1 cellular context compared by ENCODE assay signal in the genomic region with DNA sequence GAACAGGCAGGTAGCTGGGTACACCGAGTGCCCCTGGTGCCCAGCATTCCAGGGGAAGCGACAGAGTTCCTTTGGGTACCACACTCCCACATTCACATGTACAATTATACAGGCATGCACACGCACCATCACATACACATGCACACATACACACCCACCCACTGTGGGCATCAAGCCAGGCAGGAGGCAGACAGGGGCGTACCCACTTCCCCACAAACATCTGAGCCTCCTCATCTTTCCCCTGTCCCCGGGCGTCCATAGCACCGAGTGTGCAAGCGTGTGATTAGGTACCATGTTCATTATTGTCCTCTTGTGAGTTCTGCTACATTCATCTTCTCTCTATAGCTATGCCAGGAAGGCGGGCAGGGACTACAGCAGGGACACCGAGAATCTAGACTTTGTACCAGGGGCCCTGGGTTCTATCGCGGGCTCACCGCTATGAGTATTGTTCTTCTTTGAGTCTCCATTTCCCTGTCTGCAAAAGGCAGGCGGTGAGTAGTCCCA.
TF ChIP-seq lines count a peak whose summit lies in the region.

No MANE protein-coding gene starts in this region.

TF ChIP-seq in IMR-90, 13 proteins besides CTCF, POLR2A, EP300 and RAD21:
- TF ChIP-seq SMC3 (IDR thresholded peaks at IDR 0.05; ENCODE audit: low read depth, low read length) (no peak), NFE2L2 (IDR thresholded peaks at IDR 0.05; ENCODE audit: low read depth, low read length) (no peak), MAZ (IDR thresholded peaks at IDR 0.05; ENCODE audit: borderline replicate concordance, low read depth, low read length) (no peak), MXI1 (IDR thresholded peaks at IDR 0.05; ENCODE audit: borderline replicate concordance, low read depth, low read length) (no peak), RCOR1 (IDR thresholded peaks at IDR 0.05; ENCODE audit: insufficient replicate concordance, low read length) (no peak), CHD1 (IDR thresholded peaks at IDR 0.05; ENCODE audit: low read depth, low read length) (no peak), RFX5 (IDR thresholded peaks at IDR 0.05; ENCODE audit: low read depth, low read length) (no peak), MAFK (IDR thresholded peaks at IDR 0.05; ENCODE audit: low read depth, low read length) (no peak), CEBPB (IDR thresholded peaks at IDR 0.05; ENCODE audit: low read depth, low read length) (no peak), FOS (IDR thresholded peaks at IDR 0.05; ENCODE audit: low read depth, low read length) (no peak), BHLHE40 (IDR thresholded peaks at IDR 0.05; ENCODE audit: low read depth, low read length) (no peak)
- TF ChIP-seq, protein P1, sequence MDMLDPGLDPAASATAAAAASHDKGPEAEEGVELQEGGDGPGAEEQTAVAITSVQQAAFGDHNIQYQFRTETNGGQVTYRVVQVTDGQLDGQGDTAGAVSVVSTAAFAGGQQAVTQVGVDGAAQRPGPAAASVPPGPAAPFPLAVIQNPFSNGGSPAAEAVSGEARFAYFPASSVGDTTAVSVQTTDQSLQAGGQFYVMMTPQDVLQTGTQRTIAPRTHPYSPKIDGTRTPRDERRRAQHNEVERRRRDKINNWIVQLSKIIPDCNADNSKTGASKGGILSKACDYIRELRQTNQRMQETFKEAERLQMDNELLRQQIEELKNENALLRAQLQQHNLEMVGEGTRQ (IDR thresholded peaks at IDR 0.05; ENCODE audit: low read depth, low read length), result no peak
- TF ChIP-seq, protein P2, sequence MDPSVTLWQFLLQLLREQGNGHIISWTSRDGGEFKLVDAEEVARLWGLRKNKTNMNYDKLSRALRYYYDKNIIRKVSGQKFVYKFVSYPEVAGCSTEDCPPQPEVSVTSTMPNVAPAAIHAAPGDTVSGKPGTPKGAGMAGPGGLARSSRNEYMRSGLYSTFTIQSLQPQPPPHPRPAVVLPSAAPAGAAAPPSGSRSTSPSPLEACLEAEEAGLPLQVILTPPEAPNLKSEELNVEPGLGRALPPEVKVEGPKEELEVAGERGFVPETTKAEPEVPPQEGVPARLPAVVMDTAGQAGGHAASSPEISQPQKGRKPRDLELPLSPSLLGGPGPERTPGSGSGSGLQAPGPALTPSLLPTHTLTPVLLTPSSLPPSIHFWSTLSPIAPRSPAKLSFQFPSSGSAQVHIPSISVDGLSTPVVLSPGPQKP (IDR thresholded peaks at IDR 0.05; ENCODE audit: borderline replicate concordance, low read depth, low read length), result no peak
